ENCODE assay signal across 8 cellular contexts in the genomic region with DNA sequence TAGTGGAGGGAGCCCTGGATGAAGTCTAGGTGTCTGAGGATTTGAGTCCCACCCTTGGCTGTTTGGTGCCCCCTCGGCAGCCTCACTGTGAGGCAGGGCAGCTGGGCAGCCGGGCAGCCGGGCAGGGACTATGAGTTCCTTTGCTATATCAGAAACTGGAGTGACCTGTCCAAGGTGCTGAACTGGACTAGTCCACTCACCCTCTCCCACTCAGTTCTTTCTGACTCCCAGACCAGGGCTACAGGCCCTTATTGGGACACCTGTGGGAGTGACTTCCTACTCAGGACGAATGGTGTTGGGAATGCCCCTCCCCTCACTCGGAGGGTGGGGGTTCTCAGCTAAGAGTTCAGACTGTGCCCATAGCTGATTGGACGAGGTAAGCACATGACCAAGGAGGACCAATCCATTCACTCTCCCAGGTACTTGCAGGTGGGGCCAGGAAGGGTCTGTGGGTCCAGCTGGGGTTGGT. TPM values are rescaled to one million over a fixed set of nuclear protein-coding genes. Genes with fewer than 3 reads are reported as not detected.
DNase-seq lines count a peak whose midpoint lies in the region; ATAC-seq and TF ChIP-seq lines count a peak whose summit lies in the region.

No MANE protein-coding gene starts in this region.

- no peak overlapping the region for H3K27ac Mint-ChIP-seq in activated naive CD8-positive, alpha-beta T cell treated with anti-CD3 and anti-CD28 coated beads, Interleukin-2, amount 10 ng/mL, durations not matched to agents 7 days and 5 days
- no peak overlapping the region for H3K27ac Mint-ChIP-seq in chondrocyte (ENCODE audit: unreplicated experiment)

- DNase-seq in GM13976 (ENCODE audit: low spot score) (peak; percentile 82), MM.1S (peak; percentile 49), inferior parietal cortex (ENCODE audit: extremely low spot score) (peak; percentile 25), transverse colon (peak; percentile 11), omental fat pad (ENCODE audit: low spot score) (no peak), cerebellum (ENCODE audit: low spot score) (no peak), chondrocyte (ENCODE audit: low spot score) (no peak)
- DNase-seq in activated naive CD8-positive, alpha-beta T cell treated with anti-CD3 and anti-CD28 coated beads, Interleukin-2, amount 10 ng/mL, durations not matched to agents 7 days and 5 days = peak; percentile 41

- no peaks in the 10 kb centered on the region for H3K79me2 ChIP-seq in MM.1S (ENCODE audit: low read length)

- no peaks in the 10 kb centered on the region for H3K9me3 Mint-ChIP-seq in activated naive CD8-positive, alpha-beta T cell treated with anti-CD3 and anti-CD28 coated beads, Interleukin-2, amount 10 ng/mL, durations not matched to agents 7 days and 5 days
- peaks cover 4% of the 10 kb centered on the region for H3K9me3 Mint-ChIP-seq in chondrocyte (ENCODE audit: low read depth)

- H3K27me3 Mint-ChIP-seq in activated naive CD8-positive, alpha-beta T cell treated with anti-CD3 and anti-CD28 coated beads, Interleukin-2, amount 10 ng/mL, durations not matched to agents 7 days and 5 days = peaks cover 4% of the 10 kb centered on the region
- H3K27me3 Mint-ChIP-seq in chondrocyte (ENCODE audit: low read depth) = peaks cover 31% of the 10 kb centered on the region

- TF ChIP-seq POLR2A in transverse colon (IDR thresholded peaks at IDR 0.05) = no peak

- H3K4me1 Mint-ChIP-seq in activated naive CD8-positive, alpha-beta T cell treated with anti-CD3 and anti-CD28 coated beads, Interleukin-2, amount 10 ng/mL, durations not matched to agents 7 days and 5 days = no peaks in the 10 kb centered on the region
- H3K4me1 Mint-ChIP-seq in chondrocyte (ENCODE audit: low read depth) = no peaks in the 10 kb centered on the region

- H3K27ac ChIP-seq in MM.1S (ENCODE audit: low read length) = no peak overlapping the region
- no peak overlapping the region for H3K27ac ChIP-seq in transverse colon

- intact Hi-C loops in transverse colon (cut with DNase I; ENCODE audit: low total_unique reads) = no loop called here

- no peak overlapping the region for H3K4me2 ChIP-seq in MM.1S (ENCODE audit: low read depth, low read length)

- in situ Hi-C loops in GM13976 (cut with MboI; ENCODE audit: low sequenced_read_pairs, unreplicated experiment) (no loop called here), transverse colon (cut with MboI; ENCODE audit: low pct_ligation_motif_present in 1 of 4, low pct_unique_long_range_greater_than_20kb in 1 of 4, low sequenced_read_pairs in 3 of 4) (no loop called here)

- H3K9me3 ChIP-seq in MM.1S (replicated peaks; ENCODE audit: insufficient read depth, low read length) = no peaks in the 10 kb centered on the region
- H3K9me3 ChIP-seq in transverse colon = no peaks in the 10 kb centered on the region

- H3K9ac ChIP-seq in MM.1S (ENCODE audit: low read length) = no peak overlapping the region

- H3F3A ChIP-seq in MM.1S (ENCODE audit: insufficient read depth, low read length) = no peaks in the 10 kb centered on the region

- no peak overlapping the region for H2AFZ ChIP-seq in MM.1S (ENCODE audit: low read length)

- no peaks in the 10 kb centered on the region for H3K4me1 ChIP-seq in MM.1S (ENCODE audit: low read length)
- no peaks in the 10 kb centered on the region for H3K4me1 ChIP-seq in transverse colon

- no peaks in the 10 kb centered on the region for H4K20me1 ChIP-seq in MM.1S (ENCODE audit: insufficient read depth, low read length)

- no peak overlapping the region for H3K4me3 Mint-ChIP-seq in activated naive CD8-positive, alpha-beta T cell treated with anti-CD3 and anti-CD28 coated beads, Interleukin-2, amount 10 ng/mL, durations not matched to agents 7 days and 5 days
- H3K4me3 Mint-ChIP-seq in chondrocyte (ENCODE audit: unreplicated experiment) = no peak overlapping the region

- H3K27me3 ChIP-seq in MM.1S (replicated peaks; ENCODE audit: insufficient read depth, low read length) (peaks cover 60% of the 10 kb centered on the region), transverse colon (peaks cover 4% of the 10 kb centered on the region)

- POLR2A ChIA-PET in activated naive CD8-positive, alpha-beta T cell treated with anti-CD3 and anti-CD28 coated beads, Interleukin-2, amount 10 ng/mL, durations not matched to agents 7 days and 5 days (lab: Charles Lee) = no interaction called here

- TF ChIP-seq CTCF in GM13976 (IDR thresholded peaks at IDR 0.05; ENCODE audit: borderline replicate concordance, control extremely low read depth, extremely low read depth, insufficient read depth, missing control alignments) (no peak), MM.1S (IDR thresholded peaks at IDR 0.05; ENCODE audit: low read length) (no peak), transverse colon (IDR thresholded peaks at IDR 0.05) (no peak), omental fat pad (IDR thresholded peaks at IDR 0.05) (no peak), chondrocyte (IDR thresholded peaks at IDR 0.05) (no peak)

- H3K36me3 ChIP-seq in MM.1S (replicated peaks; ENCODE audit: insufficient read depth, low read length) (no peaks in the 10 kb centered on the region), transverse colon (no peaks in the 10 kb centered on the region)

- 15% methylated on average over 6 of the region's 6 CpGs; no CpG with 5 or more reads in 1 of the 2 donors for WGBS in transverse colon (ENCODE audit: low coverage in 1 of 2), 2 donors

- no peaks in the 10 kb centered on the region for H3K9me2 ChIP-seq in MM.1S (replicated peaks; ENCODE audit: insufficient read depth, low read length)

- no peak for TF ChIP-seq EP300 in transverse colon (IDR thresholded peaks at IDR 0.05; ENCODE audit: low read depth)

- ATAC-seq in activated naive CD8-positive, alpha-beta T cell treated with anti-CD3 and anti-CD28 coated beads, Interleukin-2, amount 10 ng/mL, durations not matched to agents 7 days and 5 days (ENCODE audit: low read depth) = no peak
- ATAC-seq in omental fat pad (ENCODE audit: low FRiP score) = no peak

- H3K4me3 ChIP-seq in MM.1S (ENCODE audit: low read length) (no peak overlapping the region), transverse colon (no peak overlapping the region)

- no peaks in the 10 kb centered on the region for H3K36me3 Mint-ChIP-seq in activated naive CD8-positive, alpha-beta T cell treated with anti-CD3 and anti-CD28 coated beads, Interleukin-2, amount 10 ng/mL, durations not matched to agents 7 days and 5 days
- peaks cover 1% of the 10 kb centered on the region for H3K36me3 Mint-ChIP-seq in chondrocyte (ENCODE audit: low read depth)

RNA-seq across cellular contexts. Expression of a gene that starts 34.1 kb away (rescaled TPM):
- 100 to 1,000 TPM; 129 to 131 TPM for total RNA-seq in activated naive CD8-positive, alpha-beta T cell treated with anti-CD3 and anti-CD28 coated beads, Interleukin-2, amount 10 ng/mL, durations not matched to agents 7 days and 5 days
- 10 to 100 TPM; 49.8 to 86.0 (median 55.1) TPM for total RNA-seq in transverse colon
- 10 to 100 TPM; 37.5 to 89.0 (median 62.8) TPM for total RNA-seq in omental fat pad
- 45.8 TPM for total RNA-seq in cerebellum
- 65.4 to 77.3 TPM (median 73.1 TPM) in 3 replicates for total RNA-seq in chondrocyte

Comparison
In these comparisons a context has a peak if more than half of its experiments do, and no peak if none do; other contexts are left out.
1. DNase-seq: peak in GM13976 (single experiment), MM.1S (single experiment), activated naive CD8-positive, alpha-beta T cell treated with anti-CD3 and anti-CD28 coated beads, Interleukin-2, amount 10 ng/mL, durations not matched to agents 7 days and 5 days (single experiment), inferior parietal cortex (single experiment) and transverse colon (single experiment); none in omental fat pad (single experiment), cerebellum (single experiment) and chondrocyte (single experiment).